In the genomic region with DNA sequence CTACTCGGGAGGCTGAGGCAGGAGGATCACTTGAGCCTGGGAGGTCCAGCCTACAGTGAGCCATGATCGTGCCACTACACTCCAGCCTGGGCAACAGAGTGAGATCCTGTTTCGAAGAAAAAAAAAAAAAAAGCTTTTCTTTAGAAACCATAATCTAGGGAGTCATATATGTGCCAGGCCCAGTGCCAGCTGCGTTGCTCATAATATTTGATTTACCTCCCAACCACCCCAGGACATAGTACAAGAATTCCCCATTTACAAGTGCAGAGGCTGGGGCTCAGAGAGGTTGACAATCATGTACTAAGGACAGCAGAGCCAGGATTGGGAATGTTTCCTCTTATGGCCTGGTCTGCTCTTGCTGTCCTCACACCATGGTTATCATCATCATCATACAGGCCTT, we compare ENCODE assay signal across 26 cellular contexts. TPM values are rescaled to one million over a fixed set of nuclear protein-coding genes. Genes with fewer than 3 reads are reported as not detected.
DNase-seq lines count a peak whose midpoint lies in the region; ATAC-seq and TF ChIP-seq lines count a peak whose summit lies in the region.
"Had no signal": no experiment of that assay in that cellular context is flagged by ENCODE, and none has a peak within 500 bp of the region (broad histone marks: within the 10 kb centered on the region; RNA-seq: fewer than 3 reads in every experiment).

No MANE protein-coding gene starts in this region.

- intact Hi-C loops in CD4-positive, alpha-beta memory T cell (cut with micrococcal nuclease) = no loop called here
- intact Hi-C loops in prostate gland (cut with DNase I) = no loop called here

- no peak overlapping the region for H3K27ac ChIP-seq in CD4-positive, alpha-beta memory T cell (ENCODE audit: low read depth, low read length)
- H3K27ac ChIP-seq in esophagus (ENCODE audit: low read depth in 2 of 2, low read length in 1 of 2) (peak overlapping the region; percentile 68 to 81), prostate gland (peak overlapping the region; percentile 80 to 86)
- H3K27ac ChIP-seq: esophagus muscularis mucosa, heart right ventricle, thyroid gland had no signal

- peaks cover 3 to 23% (median 6%) of the 10 kb centered on the region in 4 donors for H3K4me1 Mint-ChIP-seq in CD4-positive, alpha-beta memory T cell
- H3K4me1 Mint-ChIP-seq in T-helper 17 cell = peaks cover 25% of the 10 kb centered on the region

- H3K9me3 Mint-ChIP-seq in CD4-positive, alpha-beta memory T cell = no peaks in the 10 kb centered on the region
- H3K9me3 Mint-ChIP-seq: activated CD4-positive, alpha-beta memory T cell treated with anti-CD3 and anti-CD28 coated beads for 36 hours; stimulated activated naive CD8-positive, alpha-beta T cell treated with anti-CD3 and anti-CD28 coated beads, Interleukin-15, Interleukin-2, amounts not matched to agents 100 ng/mL and 50 ng/mL, for 24 hours had no signal

- H3K27ac Mint-ChIP-seq in CD4-positive, alpha-beta memory T cell = peak overlapping the region in 4 of 7 donors; percentile 14 to 75 (median 69)
- H3K27ac Mint-ChIP-seq in T-helper 17 cell = peak overlapping the region; percentile 75
- H3K27ac Mint-ChIP-seq: activated CD4-positive, alpha-beta memory T cell treated with anti-CD3 and anti-CD28 coated beads for 36 hours; B cell; stimulated activated naive CD8-positive, alpha-beta T cell treated with anti-CD3 and anti-CD28 coated beads, Interleukin-15, Interleukin-2, amounts not matched to agents 100 ng/mL and 50 ng/mL, for 24 hours had no signal

- H3K36me3 ChIP-seq in CD4-positive, alpha-beta memory T cell (ENCODE audit: insufficient read depth, low read length) = no peaks in the 10 kb centered on the region
- no peaks in the 10 kb centered on the region for H3K36me3 ChIP-seq in esophagus (ENCODE audit: control insufficient read depth in 2 of 2, insufficient read depth in 2 of 2, low read length in 1 of 2)
- no peaks in the 10 kb centered on the region for H3K36me3 ChIP-seq in prostate gland
- H3K36me3 ChIP-seq: esophagus muscularis mucosa, lower lobe of right lung, thyroid gland had no signal

- no peak overlapping the region for H3K4me3 ChIP-seq in CD4-positive, alpha-beta memory T cell (ENCODE audit: low read length in 2 of 2)
- H3K4me3 ChIP-seq in esophagus (ENCODE audit: low read depth in 1 of 2, low read length in 2 of 2) (no peak overlapping the region), prostate gland (no peak overlapping the region)
- H3K4me3 ChIP-seq: esophagus muscularis mucosa, heart right ventricle, lower lobe of right lung, thyroid gland had no signal

- H3K36me3 Mint-ChIP-seq in CD4-positive, alpha-beta memory T cell = peaks cover 6 to 16% of the 10 kb centered on the region in 2 donors
- no peaks in the 10 kb centered on the region for H3K36me3 Mint-ChIP-seq in T-helper 17 cell (ENCODE audit: low read depth)
- H3K36me3 Mint-ChIP-seq: activated CD4-positive, alpha-beta memory T cell treated with anti-CD3 and anti-CD28 coated beads for 36 hours had no signal

- H3K4me1 ChIP-seq in CD4-positive, alpha-beta memory T cell (ENCODE audit: insufficient read depth, low read length) = no peaks in the 10 kb centered on the region
- H3K4me1 ChIP-seq in esophagus (ENCODE audit: control insufficient read depth in 2 of 2, insufficient read depth in 2 of 2, low read length in 1 of 2) (peaks cover 0 to 25% of the 10 kb centered on the region in 2 donors), prostate gland (replicated peaks) (peaks cover 20% of the 10 kb centered on the region)
- H3K4me1 ChIP-seq: esophagus muscularis mucosa had no signal

- 55 to 60% methylated on average over 4 of the region's 4 CpGs for WGBS in esophagus, 2 donors
- WGBS in prostate gland = 72% methylated on average over 4 of the region's 4 CpGs

- no peak for TF ChIP-seq POLR2A in prostate gland (IDR thresholded peaks at IDR 0.05)

- POLR2A ChIA-PET in CD4-positive, alpha-beta memory T cell (lab: Charles Lee; ENCODE audit: partially characterized antibody) = interaction anchor here (0.6 kb wide), 1 partner anchor 112 kb away, joined by 3 read pairs; no protein-coding TSS in a partner anchor

- no peaks in the 10 kb centered on the region for H3K9me3 ChIP-seq in CD4-positive, alpha-beta memory T cell (ENCODE audit: control insufficient read depth in 1 of 2, low read length in 2 of 2)
- H3K9me3 ChIP-seq in T-helper 17 cell (ENCODE audit: control insufficient read depth, low read length, poor library complexity, severe bottlenecking) (no peaks in the 10 kb centered on the region), esophagus (ENCODE audit: control insufficient read depth in 2 of 2, insufficient read depth in 1 of 2, low read depth in 1 of 2, low read length in 1 of 2) (no peaks in the 10 kb centered on the region), prostate gland (no peaks in the 10 kb centered on the region)
- H3K9me3 ChIP-seq: esophagus muscularis mucosa, heart right ventricle, lower lobe of right lung, thyroid gland had no signal

- DNase-seq in CD4-positive, alpha-beta memory T cell = no peak
- DNase-seq in T-helper 17 cell = no peak
- no peak for DNase-seq in prostate gland (ENCODE audit: low spot score)
- DNase-seq in GM03348 (ENCODE audit: low spot score) = no peak
- DNase-seq in NOMO-1 treated with DMSO at 0.1 percent for 48 hours (lab: John Stamatoyannopoulos, UW; ENCODE audit: unreplicated experiment) = no peak
- no peak for DNase-seq in activated CD4-positive, alpha-beta T cell treated with anti-CD3 and anti-CD28 coated beads for 1 hour
- no peak for DNase-seq in NCI-H2171 (lab: John Stamatoyannopoulos, UW)
- DNase-seq: activated CD4-positive, alpha-beta memory T cell treated with anti-CD3 and anti-CD28 coated beads for 36 hours; activated CD8-positive, alpha-beta memory T cell treated with anti-CD3 and anti-CD28 coated beads, Interleukin-2, amount 50 U/mL, for 48 hours; COR-L47; DMS79; effector CD8-positive, alpha-beta T cell; foreskin melanocyte; GDM1; H7; heart right ventricle; IMR-90; lower lobe of right lung; NCI-H1092; NCI-H1930; NCI-H69; thyroid gland had no signal

- H3K4me3 Mint-ChIP-seq in CD4-positive, alpha-beta memory T cell = no peak overlapping the region
- no peak overlapping the region for H3K4me3 Mint-ChIP-seq in T-helper 17 cell
- H3K4me3 Mint-ChIP-seq: activated CD4-positive, alpha-beta memory T cell treated with anti-CD3 and anti-CD28 coated beads for 36 hours; B cell; stimulated activated naive CD8-positive, alpha-beta T cell treated with anti-CD3 and anti-CD28 coated beads, Interleukin-15, Interleukin-2, amounts not matched to agents 100 ng/mL and 50 ng/mL, for 24 hours had no signal

- TF ChIP-seq CTCF in prostate gland (IDR thresholded peaks at IDR 0.05) = no peak

- H3K27me3 ChIP-seq in CD4-positive, alpha-beta memory T cell (ENCODE audit: insufficient read depth, low read length) = no peaks in the 10 kb centered on the region
- H3K27me3 ChIP-seq in esophagus (ENCODE audit: control insufficient read depth in 1 of 2, insufficient read depth in 2 of 2, low read length in 2 of 2) (no peaks in the 10 kb centered on the region), prostate gland (replicated peaks; ENCODE audit: insufficient read depth) (no peaks in the 10 kb centered on the region)
- H3K27me3 ChIP-seq: heart right ventricle, thyroid gland had no signal

- CTCF ChIA-PET in CD4-positive, alpha-beta memory T cell (lab: Charles Lee; ENCODE audit: partially characterized antibody) = interaction anchor here (1.2 kb wide), 1 partner anchor 70 kb away, joined by 3 read pairs; no protein-coding TSS in a partner anchor

- H3K27me3 Mint-ChIP-seq in CD4-positive, alpha-beta memory T cell = no peaks in the 10 kb centered on the region
- H3K27me3 Mint-ChIP-seq in T-helper 17 cell = no peaks in the 10 kb centered on the region
- H3K27me3 Mint-ChIP-seq: activated CD4-positive, alpha-beta memory T cell treated with anti-CD3 and anti-CD28 coated beads for 36 hours; B cell; stimulated activated naive CD8-positive, alpha-beta T cell treated with anti-CD3 and anti-CD28 coated beads, Interleukin-15, Interleukin-2, amounts not matched to agents 100 ng/mL and 50 ng/mL, for 24 hours had no signal

- no peak for ATAC-seq in T-helper 17 cell
- ATAC-seq: lower lobe of right lung had no signal

RNA-seq across cellular contexts. Expression of a gene that starts 25.1 kb away (rescaled TPM):
- total RNA-seq in CD4-positive, alpha-beta memory T cell = 10 to 100 TPM; 86.1 to 86.2 TPM
- 10 to 100 TPM; 41.4 to 84.7 TPM for polyA plus RNA-seq in CD4-positive, alpha-beta memory T cell
- total RNA-seq in T-helper 17 cell (10 to 100 TPM; 63.8 to 64.6 TPM), prostate gland (10 to 100 TPM; 23.4 to 24.3 TPM)
- polyA plus RNA-seq in esophagus = 10 to 100 TPM in 1 of 2 donors, 1 to 10 TPM in 1; 9.3 to 12.2 TPM

RNA-seq across cellular contexts. Expression of a gene that starts 48.4 kb away (rescaled TPM):
- total RNA-seq in CD4-positive, alpha-beta memory T cell = 1 to 10 TPM; 8.3 to 8.6 TPM
- polyA plus RNA-seq in CD4-positive, alpha-beta memory T cell = 10 to 100 TPM in 1 of 2 donors, 1 to 10 TPM in 1; 4.4 to 11.9 TPM
- total RNA-seq in T-helper 17 cell = 10 to 100 TPM; 13.9 to 16.6 TPM
- 1 to 10 TPM; 7.1 to 9.0 TPM for polyA plus RNA-seq in esophagus
- 10 to 100 TPM; 31.2 to 45.3 TPM for total RNA-seq in prostate gland
